ENCODE assay signal across 9 cellular contexts in genomic region chr22:43088616-43088978, GRCh38. TPM values are rescaled to one million over a fixed set of nuclear protein-coding genes. Genes with fewer than 3 reads are reported as not detected.
DNase-seq lines count a peak whose midpoint lies in the region; ATAC-seq, FAIRE-seq and TF ChIP-seq lines count a peak whose summit lies in the region.
"Had no signal": no experiment of that assay in that cellular context is flagged by ENCODE, and none has a peak within 500 bp of the region (broad histone marks: within the 10 kb centered on the region; RNA-seq: fewer than 3 reads in every experiment).

No MANE protein-coding gene starts in this region.

- peak; percentile 2 to 8; a peak in 3 of 6 replicates for ATAC-seq in A549
- no peak for ATAC-seq in GM18498 (IDR thresholded peaks at IDR 0.05; ENCODE audit: unreplicated experiment)
- no peak for ATAC-seq in GM18519 (IDR thresholded peaks at IDR 0.05; ENCODE audit: low FRiP score, unreplicated experiment)
- no peak for ATAC-seq in GM18511 (IDR thresholded peaks at IDR 0.05; ENCODE audit: unreplicated experiment)

- H3K4me1 ChIP-seq in A549 = 0 out of 3 replicates have a peak, but pooled peaks cover 4% of the 10 kb centered on the region
- H3K4me1 ChIP-seq in HAP-1 = peaks cover 4% of the 10 kb centered on the region; the same call in 1 of the 2 replicates

- in situ Hi-C loops in HAP-1 (cut with MboI; ENCODE audit: low sequenced_read_pairs) (no loop called here), astrocyte of the cerebellum (cut with HindIII; ENCODE audit: low sequenced_read_pairs) (no loop called here)

- peak overlapping the region; percentile 64 to 92 for H3K27ac ChIP-seq in A549

- CTCF ChIA-PET in A549 (lab: Yijun Ruan, JAX) = no interaction called here

- no peak for TF ChIP-seq RAD21 in A549 (conservative IDR thresholded peaks at IDR 0.05 in 1 of 2, IDR thresholded peaks at IDR 0.05 in 1 of 2)

- peaks cover 12% of the 10 kb centered on the region for H3K36me3 Mint-ChIP-seq in mesothelial cell of epicardium

- peak overlapping the region; percentile 76 for H3K4me3 Mint-ChIP-seq in mesothelial cell of epicardium

- no peak for FAIRE-seq in A549 (lab: Jason Lieb, UNC)
- FAIRE-seq: islet of Langerhans had no signal

- peaks cover 9% of the 10 kb centered on the region for H3K4me1 Mint-ChIP-seq in mesothelial cell of epicardium

- 66% methylated on average over 5 of the region's 9 CpGs for WGBS in A549 (ENCODE audit: missing lambda C conversion rate)

- no peaks in the 10 kb centered on the region for H3K27me3 ChIP-seq in HAP-1 (ENCODE audit: low read depth)

- H3K9me3 Mint-ChIP-seq in mesothelial cell of epicardium = peaks cover 6% of the 10 kb centered on the region

- H3K4me2 ChIP-seq in A549 = peak overlapping the region; percentile 74

- DNase-seq in A549 (ENCODE audit: low read depth in 1 of 2, low spot score in 1 of 2) (no peak), HAP-1 (ENCODE audit: low spot score in 2 of 2) (no peak), astrocyte of the cerebellum (ENCODE audit: low read depth) (no peak), mesothelial cell of epicardium (ENCODE audit: low spot score in 2 of 2, unreplicated experiment in 2 of 2) (no peak)
- no peak for DNase-seq in stimulated activated CD4-positive, alpha-beta T cell treated with anti-CD3 and anti-CD28 coated beads, Interleukin-4, amount 100 ng/mL, for 24 hours

- peak overlapping the region; percentile 8 for H3K27ac Mint-ChIP-seq in mesothelial cell of epicardium

- no peak for TF ChIP-seq CTCF in A549 (IDR thresholded peaks at IDR 0.05)
- no peak for TF ChIP-seq CTCF in astrocyte of the cerebellum (IDR thresholded peaks at IDR 0.05; ENCODE audit: low read depth, low read length, missing control alignments)
- TF ChIP-seq CTCF in mesothelial cell of epicardium (IDR thresholded peaks at IDR 0.05; ENCODE audit: unreplicated experiment) = no peak

- peak overlapping the region; percentile 45 for H3K4me3 ChIP-seq in A549
- H3K4me3 ChIP-seq in HAP-1 = peak overlapping the region; percentile 66
- H3K4me3 ChIP-seq in astrocyte of the cerebellum (ENCODE audit: low read depth, low read length) = peak overlapping the region; percentile 75

- H3K36me3 ChIP-seq in HAP-1 (replicated peaks) = no peaks in the 10 kb centered on the region

- H3K9me3 ChIP-seq in A549 = no peaks in the 10 kb centered on the region
- no peaks in the 10 kb centered on the region for H3K9me3 ChIP-seq in HAP-1

- TF ChIP-seq EP300 in A549 (IDR thresholded peaks at IDR 0.05) = no peak

- no peaks in the 10 kb centered on the region for H3K27me3 Mint-ChIP-seq in mesothelial cell of epicardium (ENCODE audit: low read depth)

- POLR2A ChIA-PET in A549 (lab: Yijun Ruan, JAX) = interaction anchor here (0.5 kb wide), 1 partner anchor 77 kb away, joined by 3 read pairs; no protein-coding TSS in a partner anchor

- TF ChIP-seq POLR2A in A549 (IDR thresholded peaks at IDR 0.05; ENCODE audit: low read length) = no peak

TF ChIP-seq in A549, 52 proteins besides CTCF, POLR2A, EP300 and RAD21:
- TF ChIP-seq MYC (IDR thresholded peaks at IDR 0.05; ENCODE audit: borderline replicate concordance, low read length) (no peak), KDM5A (IDR thresholded peaks at IDR 0.05) (no peak), TFCP2L1 (CRISPR knock-in tag; IDR thresholded peaks at IDR 0.05) (no peak), BHLHE40 (IDR thresholded peaks at IDR 0.05; ENCODE audit: low read depth, low read length) (no peak), RARB (CRISPR knock-in tag; IDR thresholded peaks at IDR 0.05) (no peak), NPAS2 (CRISPR knock-in tag; IDR thresholded peaks at IDR 0.05; ENCODE audit: borderline replicate concordance) (no peak), ZC3H11A (IDR thresholded peaks at IDR 0.05) (no peak)

RNA-seq across cellular contexts. Expression of gene TTLL1, which starts 0.6 kb away (rescaled TPM):
- polyA plus RNA-seq in A549 (2011; rRNA removed) (5.0 and 5.8 TPM in 2 replicates), A549 (2017; fragmentation: RNase III; extraction: RNeasy Plus Mini Kit Qiagen cat#74134 plus additional on column Dnase treatment) (1.9 to 2.8 TPM (median 2.3 TPM) in 3 replicates)
- 3.3 TPM in 2 replicates for polyA plus RNA-seq in A549 (2012; cell fraction: cytosol; rRNA removed)
- 1.6 and 2.6 TPM in 2 replicates for polyA plus RNA-seq in A549 (2012; cell fraction: nucleus; rRNA removed)
- polyA minus RNA-seq in A549 (2011; rRNA and poly(A)+ RNA removed) = 2.7 and 4.8 TPM in 2 replicates
- total RNA-seq in mesothelial cell of epicardium = 14.4 to 18.0 TPM (median 15.3 TPM) in 3 replicates

RNA-seq across cellular contexts. Expression of gene BIK, which starts 22.0 kb away (rescaled TPM):
- polyA plus RNA-seq in A549 (2011; rRNA removed) (0.30 and 0.88 TPM in 2 replicates), A549 (2017; fragmentation: RNase III; extraction: RNeasy Plus Mini Kit Qiagen cat#74134 plus additional on column Dnase treatment) (0.54 to 0.80 TPM (median 0.54 TPM) in 3 replicates)
- 1.3 and 1.6 TPM in 2 replicates for polyA plus RNA-seq in A549 (2012; cell fraction: cytosol; rRNA removed)
- polyA plus RNA-seq in A549 (2012; cell fraction: nucleus; rRNA removed) = 1.4 and 1.7 TPM in 2 replicates
- not detected in 2 replicates for polyA minus RNA-seq in A549 (2011; rRNA and poly(A)+ RNA removed)
- total RNA-seq in mesothelial cell of epicardium = 8.0 to 9.9 TPM (median 9.3 TPM) in 3 replicates

RNA-seq across cellular contexts. Expression of gene MCAT, which starts 54.6 kb away (rescaled TPM):
- polyA plus RNA-seq in A549 (2011; rRNA removed) (11.8 and 13.4 TPM in 2 replicates), A549 (2017; fragmentation: RNase III; extraction: RNeasy Plus Mini Kit Qiagen cat#74134 plus additional on column Dnase treatment) (14.0 to 15.9 TPM (median 15.5 TPM) in 3 replicates)
- polyA plus RNA-seq in A549 (2012; cell fraction: cytosol; rRNA removed) = 27.2 and 35.6 TPM in 2 replicates
- polyA plus RNA-seq in A549 (2012; cell fraction: nucleus; rRNA removed) = 25.4 and 34.3 TPM in 2 replicates
- 6.6 and 7.0 TPM in 2 replicates for polyA minus RNA-seq in A549 (2011; rRNA and poly(A)+ RNA removed)
- 17.4 to 18.1 TPM (median 17.6 TPM) in 3 replicates for total RNA-seq in mesothelial cell of epicardium

Comparison
In these comparisons a context has a peak if more than half of its experiments do, and no peak if none do; other contexts are left out.
1. ATAC-seq: peak in A549 (2 of 2); none in GM18498 (single experiment), GM18519 (single experiment) and GM18511 (single experiment).
2. Peak in every context shown above with its lines, with median percentiles within 50 percentile points of each other: H3K4me3 ChIP-seq.